10 cellular contexts compared by ENCODE assay signal in genomic region chr7:22587322-22587721, GRCh38.
DNase-seq lines count a peak whose midpoint lies in the region; ATAC-seq and TF ChIP-seq lines count a peak whose summit lies in the region.
"Had no signal": no experiment of that assay in that cellular context is flagged by ENCODE, and none has a peak within 500 bp of the region (broad histone marks: within the 10 kb centered on the region; RNA-seq: fewer than 3 reads in every experiment).

No MANE protein-coding gene starts in this region.

- H3K4me3 ChIP-seq in A673 (ENCODE audit: low read depth, low read length, poor library complexity, severe bottlenecking) (no peak overlapping the region), OCI-LY3 (ENCODE audit: low read length) (peak overlapping the region; percentile 36; the same call in 1 of the 2 replicates), fibroblast of the aortic adventitia (ENCODE audit: low read depth, low read length) (no peak overlapping the region)

- H2AFZ ChIP-seq in OCI-LY3 (ENCODE audit: low read depth, low read length) = no peak overlapping the region

- peaks cover 7% of the 10 kb centered on the region for H3K4me1 ChIP-seq in A673 (ENCODE audit: insufficient read depth, low read length, poor library complexity, severe bottlenecking)
- H3K4me1 ChIP-seq in OCI-LY3 (ENCODE audit: low read length) = peaks cover 63% of the 10 kb centered on the region

- peaks cover 75% of the 10 kb centered on the region for H3K79me2 ChIP-seq in OCI-LY3 (ENCODE audit: low read length)

- DNase-seq in A673 (ENCODE audit: low spot score) = peak; percentile 29
- peak; percentile 59 for DNase-seq in fibroblast of the aortic adventitia (ENCODE audit: low read depth)
- no peak for DNase-seq in NCI-H1048 (lab: John Stamatoyannopoulos, UW)
- DNase-seq in activated CD8-positive, alpha-beta memory T cell treated with anti-CD3 and anti-CD28 coated beads, Interleukin-2, amount 50 U/mL, for 4 hours = no peak
- no peak for DNase-seq in NCI-H2029 (lab: John Stamatoyannopoulos, UW)
- DNase-seq: activated effector memory CD4-positive, alpha-beta T cell treated with Interleukin-2 at 50 U/mL for 16 hours; effector CD8-positive, alpha-beta T cell had no signal

- H3K36me3 ChIP-seq in A673 (ENCODE audit: insufficient read depth, low read length, poor library complexity, severe bottlenecking) (no peaks in the 10 kb centered on the region), OCI-LY3 (replicated peaks; ENCODE audit: low read depth, low read length) (peaks cover 55% of the 10 kb centered on the region)

- H3K9me3 ChIP-seq in A673 (ENCODE audit: low read depth, low read length, poor library complexity, severe bottlenecking) (no peaks in the 10 kb centered on the region), OCI-LY3 (ENCODE audit: insufficient read depth, low read length) (no peaks in the 10 kb centered on the region)

- TF ChIP-seq CTCF in A673 (conservative IDR thresholded peaks at IDR 0.05; ENCODE audit: low read depth, low read length) = no peak
- no peak for TF ChIP-seq CTCF in OCI-LY3 (IDR thresholded peaks at IDR 0.05; ENCODE audit: low read depth, low read length)
- no peak for TF ChIP-seq CTCF in fibroblast of the aortic adventitia (IDR thresholded peaks at IDR 0.05; ENCODE audit: insufficient read depth, low read length)

- CTCF ChIA-PET in A673 (lab: Charles Lee) = interaction anchor here (0.6 to 1.0 kb wide), 2 partner anchors 10 to 17 kb away, joined by 4 to 7 read pairs; no protein-coding TSS in a partner anchor

- POLR2A ChIA-PET in A673 (lab: Charles Lee; ENCODE audit: low non-redundant PET) = no interaction called here

- ATAC-seq in GM18870 (IDR thresholded peaks at IDR 0.05; ENCODE audit: unreplicated experiment) (peak; percentile 42), GM21737 (IDR thresholded peaks at IDR 0.05; ENCODE audit: unreplicated experiment) (no peak)

- H3K4me2 ChIP-seq in OCI-LY3 (ENCODE audit: low read length) = peak overlapping the region; percentile 71

- no peak overlapping the region; the same call in 1 of the 2 replicates for H3K9ac ChIP-seq in OCI-LY3 (ENCODE audit: low read length)

- no peaks in the 10 kb centered on the region for H3K27me3 ChIP-seq in A673 (replicated peaks; ENCODE audit: insufficient read depth, low read depth, low read length, poor library complexity)
- no peaks in the 10 kb centered on the region for H3K27me3 ChIP-seq in OCI-LY3 (ENCODE audit: low read depth, low read length)

- intact Hi-C loops in A673 (cut with micrococcal nuclease; ENCODE audit: unreplicated experiment) = no loop called here

- H3K27ac ChIP-seq in A673 (ENCODE audit: low read depth, low read length, poor library complexity, severe bottlenecking) (no peak overlapping the region), OCI-LY3 (ENCODE audit: low read length) (peak overlapping the region; percentile 71)

- BruUV-seq in A673 (replicated peaks; lab: Mats Ljungman, UMichigan) = no TSS peak

- peaks cover 88% of the 10 kb centered on the region for H4K20me1 ChIP-seq in OCI-LY3 (ENCODE audit: insufficient read depth, low read length)

Comparison
In these comparisons a context has a peak if more than half of its experiments do, and no peak if none do; other contexts are left out.
1. DNase-seq: peak in A673 (single experiment) and fibroblast of the aortic adventitia (single experiment); none in NCI-H1048 (single experiment), activated CD8-positive, alpha-beta memory T cell treated with anti-CD3 and anti-CD28 coated beads, Interleukin-2, amount 50 U/mL, for 4 hours (single experiment) and NCI-H2029 (single experiment).